Comparison of ENCODE assay signal across 8 cellular contexts in genomic region chr11:57656936-57657289, GRCh38. TPM values are rescaled to one million over a fixed set of nuclear protein-coding genes. Genes with fewer than 3 reads are reported as not detected.
DNase-seq lines count a peak whose midpoint lies in the region; ATAC-seq, FAIRE-seq and TF ChIP-seq lines count a peak whose summit lies in the region.

No MANE protein-coding gene starts in this region.

- TF ChIP-seq POLR2A in right lobe of liver (IDR thresholded peaks at IDR 0.05): no peak

- no peak for FAIRE-seq in RCC 7860 (lab: Jason Lieb, UNC)

- TF ChIP-seq CTCF in astrocyte of the spinal cord (IDR thresholded peaks at IDR 0.05; ENCODE audit: low read depth, low read length) (no peak), right lobe of liver (IDR thresholded peaks at IDR 0.05) (no peak), tibial artery (IDR thresholded peaks at IDR 0.05) (no peak)

- no peak for DNase-seq in activated T-cell treated with anti-CD3 and anti-CD28 coated beads, Interleukin-2, amount 50 U/mL, for 4 hours
- no peak for DNase-seq in activated T-cell treated with anti-CD3 and anti-CD28 coated beads, Interleukin-2, amount 50 U/mL, for 48 hours
- DNase-seq in astrocyte of the spinal cord (ENCODE audit: low read depth, low spot score): no peak
- no peak for DNase-seq in right lobe of liver
- no peak for DNase-seq in tibial artery
- DNase-seq in activated gamma-delta T cell treated with Interleukin-2 at 50 U/mL for 16 hours: no peak
- no peak for DNase-seq in RCC 7860 (ENCODE audit: low spot score)

- in situ Hi-C loops in astrocyte of the spinal cord (cut with HindIII; ENCODE audit: low sequenced_read_pairs): no loop called here

- H3K27me3 Mint-ChIP-seq in activated T-cell treated with anti-CD3 and anti-CD28 coated beads, Interleukin-2, amount 50 U/mL, for 4 hours (ENCODE audit: low read depth): no peaks in the 10 kb centered on the region

- peaks cover 25% of the 10 kb centered on the region for H3K36me3 Mint-ChIP-seq in activated T-cell treated with anti-CD3 and anti-CD28 coated beads, Interleukin-2, amount 50 U/mL, for 4 hours (ENCODE audit: insufficient read depth)

- H3K4me3 ChIP-seq in astrocyte of the spinal cord (ENCODE audit: low read depth, low read length): peak overlapping the region; percentile 75
- peak overlapping the region; percentile 25 to 80 (median 72) for H3K4me3 ChIP-seq in right lobe of liver
- peak overlapping the region; percentile 60 to 65 for H3K4me3 ChIP-seq in tibial artery

- H3K9me3 ChIP-seq in right lobe of liver: no peaks in the 10 kb centered on the region
- H3K9me3 ChIP-seq in tibial artery: no peaks in the 10 kb centered on the region

- H3K4me1 ChIP-seq in right lobe of liver (peaks cover 0 to 9% (median 2%) of the 10 kb centered on the region in 4 donors), tibial artery (peaks cover 0 to 25% (median 20%) of the 10 kb centered on the region in 4 donors)

- intact Hi-C loops in right lobe of liver (cut with DNase I) (no loop called here), tibial artery (cut with DNase I; ENCODE audit: low total_unique reads) (no loop called here)

- no peak for ATAC-seq in activated T-cell treated with anti-CD3 and anti-CD28 coated beads, Interleukin-2, amount 50 U/mL, for 4 hours
- ATAC-seq in right lobe of liver: no peak
- no peak for ATAC-seq in HG02588 (IDR thresholded peaks at IDR 0.05; ENCODE audit: unreplicated experiment)

- 11% methylated on average over 4 of the region's 4 CpGs for WGBS in right lobe of liver (ENCODE audit: insufficient coverage, low coverage, low lambda C conversion rate, missing lambda C conversion rate)

- H3K27me3 ChIP-seq in right lobe of liver: no peaks in the 10 kb centered on the region
- no peaks in the 10 kb centered on the region for H3K27me3 ChIP-seq in tibial artery

- H3K36me3 ChIP-seq in right lobe of liver (peaks cover 0 to 26% (median 10%) of the 10 kb centered on the region in 4 donors), tibial artery (peaks cover 27 to 29% (median 28%) of the 10 kb centered on the region in 3 donors)

- peak overlapping the region; percentile 76 to 81 (median 79) for H3K27ac ChIP-seq in right lobe of liver
- peak overlapping the region; percentile 86 to 88 for H3K27ac ChIP-seq in tibial artery

- H3K9me3 Mint-ChIP-seq in activated T-cell treated with anti-CD3 and anti-CD28 coated beads, Interleukin-2, amount 50 U/mL, for 4 hours: no peaks in the 10 kb centered on the region

- H3K4me1 Mint-ChIP-seq in activated T-cell treated with anti-CD3 and anti-CD28 coated beads, Interleukin-2, amount 50 U/mL, for 4 hours (ENCODE audit: low read depth): peaks cover 28% of the 10 kb centered on the region

- peak overlapping the region; percentile 96 for H3K4me3 Mint-ChIP-seq in activated T-cell treated with anti-CD3 and anti-CD28 coated beads, Interleukin-2, amount 50 U/mL, for 4 hours

RNA-seq across cellular contexts. Expression of gene CLP1, which starts 0.6 kb away (rescaled TPM):
- total RNA-seq in activated T-cell treated with anti-CD3 and anti-CD28 coated beads, Interleukin-2, amount 50 U/mL, for 4 hours: 10 to 100 TPM; 21.6 to 24.6 (median 22.0) TPM
- total RNA-seq in right lobe of liver: 1 to 10 TPM; 5.6 to 9.2 (median 6.8) TPM

RNA-seq across cellular contexts. Expression of gene YPEL4, which starts 7.2 kb away (rescaled TPM):
- under 1 TPM in 1 of 3 donors, not detected in 2; 0.05 TPM for total RNA-seq in activated T-cell treated with anti-CD3 and anti-CD28 coated beads, Interleukin-2, amount 50 U/mL, for 4 hours
- total RNA-seq in right lobe of liver: under 1 TPM in 4 of 6 experiments, not detected in 2; 0.06 to 0.84 (median 0.30) TPM

RNA-seq across cellular contexts. Expression of gene ZDHHC5, which starts 11.0 kb away (rescaled TPM):
- 10 to 100 TPM; 65.0 to 78.1 (median 73.8) TPM for total RNA-seq in activated T-cell treated with anti-CD3 and anti-CD28 coated beads, Interleukin-2, amount 50 U/mL, for 4 hours
- total RNA-seq in right lobe of liver: 10 to 100 TPM; 27.0 to 35.7 (median 33.6) TPM

RNA-seq across cellular contexts. Expression of gene MED19, which starts 55.1 kb away (rescaled TPM):
- total RNA-seq in activated T-cell treated with anti-CD3 and anti-CD28 coated beads, Interleukin-2, amount 50 U/mL, for 4 hours: 10 to 100 TPM; 23.2 to 26.3 (median 24.4) TPM
- 1 to 10 TPM; 5.7 to 8.7 (median 6.3) TPM for total RNA-seq in right lobe of liver

RNA-seq across cellular contexts. Expression of gene TMX2, which starts 55.5 kb away (rescaled TPM):
- total RNA-seq in activated T-cell treated with anti-CD3 and anti-CD28 coated beads, Interleukin-2, amount 50 U/mL, for 4 hours: 100 to 1,000 TPM; 126 to 137 (median 137) TPM
- total RNA-seq in right lobe of liver: 10 to 100 TPM; 39.1 to 53.8 (median 48.5) TPM
